Comparison of ENCODE assay signal across 1 cellular context in the genomic region with DNA sequence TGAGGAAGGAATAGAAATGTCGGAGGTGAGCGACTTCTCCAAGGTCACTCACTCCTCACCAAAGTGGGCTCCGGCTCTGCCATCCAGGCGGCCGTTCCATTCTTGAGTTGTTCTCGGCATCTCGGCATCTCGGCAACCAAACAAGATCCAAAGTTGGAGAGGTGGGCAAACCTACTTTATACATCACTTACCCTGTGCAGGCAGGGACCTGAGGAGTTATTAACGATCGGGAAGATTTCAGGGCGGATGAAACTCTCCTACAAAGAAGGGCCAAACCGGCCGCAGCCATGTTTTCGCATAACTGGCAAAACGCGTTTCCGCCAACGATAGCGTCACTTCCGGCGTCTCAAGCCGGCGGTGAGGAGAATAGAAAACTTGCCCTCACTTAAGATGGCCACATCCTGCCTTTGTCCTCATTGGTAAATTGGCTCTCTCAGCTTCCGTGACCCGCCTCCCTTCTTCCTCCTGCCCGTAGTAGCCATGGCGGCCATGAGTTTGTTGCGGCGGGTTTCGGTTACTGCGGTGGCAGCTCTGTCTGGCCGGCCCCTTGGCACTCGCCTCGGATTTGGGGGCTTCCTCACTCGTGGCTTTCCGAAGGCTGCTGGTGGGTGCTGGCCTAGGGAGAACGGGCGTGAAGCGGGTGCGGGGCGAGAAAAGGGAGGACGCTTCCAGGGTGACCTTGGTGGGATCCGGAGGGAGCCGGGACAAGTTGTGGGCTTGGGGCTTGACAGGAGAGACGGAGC.
TF ChIP-seq lines count a peak whose summit lies in the region.

A gene (minus strand): TSS at position 303 of the 743 bp plus-strand sequence. CDS start 14 bp downstream, at position 289.
A gene (plus strand): TSS at position 459 of the 743 bp plus-strand sequence. CDS start 22 bp downstream, at position 481.

TF ChIP-seq in H1, 55 proteins besides CTCF, POLR2A, EP300 and RAD21 (continued from another document):
- TF ChIP-seq KDM4A (IDR thresholded peaks at IDR 0.05; ENCODE audit: low read depth, low read length, severe bottlenecking) (peak; percentile 15), JUN (IDR thresholded peaks at IDR 0.05; ENCODE audit: low read depth, low read length) (no peak), PHF8 (conservative IDR thresholded peaks at IDR 0.05; ENCODE audit: low read depth, low read length) (peak; percentile 95), JUND (IDR thresholded peaks at IDR 0.05; ENCODE audit: low read length) (0 out of 2 replicates have a peak, but pooled peaks have one; percentile 29), HDAC6 (IDR thresholded peaks at IDR 0.05; ENCODE audit: low read depth, low read length) (no peak), BACH1 (IDR thresholded peaks at IDR 0.05; ENCODE audit: low read length) (no peak), RNF2 (IDR thresholded peaks at IDR 0.05; ENCODE audit: borderline replicate concordance, low read depth, low read length, missing control alignments, poor library complexity, severe bottlenecking) (no peak), TBP (IDR thresholded peaks at IDR 0.05; ENCODE audit: low read depth, low read length) (peak; percentile 93), POLR2AphosphoS5 (IDR thresholded peaks at IDR 0.05; ENCODE audit: low read depth, low read length) (peak; percentile 96), CHD1 (IDR thresholded peaks at IDR 0.05; ENCODE audit: low read depth, low read length) (0 out of 2 replicates have a peak, but pooled peaks have one; percentile 21), TAF7 (optimal IDR thresholded peaks at IDR 0.05; ENCODE audit: borderline replicate concordance, low read depth, low read length) (peak; percentile 86), FOSL1 (IDR thresholded peaks at IDR 0.05; ENCODE audit: insufficient read depth, low read depth, low read length) (no peak), HDAC2 (IDR thresholded peaks at IDR 0.05; ENCODE audit: borderline replicate concordance in 1 of 2, low read depth in 2 of 2, low read length in 2 of 2) (peak in 1 of 2 experiments; percentile 81; a peak in 2 of 4 replicates), CHD2 (IDR thresholded peaks at IDR 0.05; ENCODE audit: low read length) (peak; percentile 47; the same call in 1 of the 2 replicates), SUZ12 (IDR thresholded peaks at IDR 0.05; ENCODE audit: low read length) (no peak), KDM5A (IDR thresholded peaks at IDR 0.05; ENCODE audit: low read length) (peak; percentile 97), EGR1 (IDR thresholded peaks at IDR 0.05; ENCODE audit: borderline replicate concordance, low read depth, low read length) (0 out of 2 replicates have a peak, but pooled peaks have one; percentile 6), SP1 (IDR thresholded peaks at IDR 0.05; ENCODE audit: low read depth, low read length) (peak; percentile 60; the same call in 1 of the 2 replicates), TCF12 (IDR thresholded peaks at IDR 0.05; ENCODE audit: low read depth, low read length) (no peak), SAP30 (IDR thresholded peaks at IDR 0.05; ENCODE audit: insufficient read depth, insufficient replicate concordance, low read length) (peak; percentile 93), GTF2F1 (IDR thresholded peaks at IDR 0.05; ENCODE audit: borderline replicate concordance, low read depth, low read length) (peak; percentile 59; the same call in 1 of the 2 replicates), TAF1 (IDR thresholded peaks at IDR 0.05; ENCODE audit: low read depth, low read length) (peak; percentile 99)
- TF ChIP-seq, protein P1, sequence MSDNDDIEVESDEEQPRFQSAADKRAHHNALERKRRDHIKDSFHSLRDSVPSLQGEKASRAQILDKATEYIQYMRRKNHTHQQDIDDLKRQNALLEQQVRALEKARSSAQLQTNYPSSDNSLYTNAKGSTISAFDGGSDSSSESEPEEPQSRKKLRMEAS (IDR thresholded peaks at IDR 0.05): 0 out of 2 replicates have a peak, but pooled peaks have one; percentile 30
- TF ChIP-seq, protein P2, sequence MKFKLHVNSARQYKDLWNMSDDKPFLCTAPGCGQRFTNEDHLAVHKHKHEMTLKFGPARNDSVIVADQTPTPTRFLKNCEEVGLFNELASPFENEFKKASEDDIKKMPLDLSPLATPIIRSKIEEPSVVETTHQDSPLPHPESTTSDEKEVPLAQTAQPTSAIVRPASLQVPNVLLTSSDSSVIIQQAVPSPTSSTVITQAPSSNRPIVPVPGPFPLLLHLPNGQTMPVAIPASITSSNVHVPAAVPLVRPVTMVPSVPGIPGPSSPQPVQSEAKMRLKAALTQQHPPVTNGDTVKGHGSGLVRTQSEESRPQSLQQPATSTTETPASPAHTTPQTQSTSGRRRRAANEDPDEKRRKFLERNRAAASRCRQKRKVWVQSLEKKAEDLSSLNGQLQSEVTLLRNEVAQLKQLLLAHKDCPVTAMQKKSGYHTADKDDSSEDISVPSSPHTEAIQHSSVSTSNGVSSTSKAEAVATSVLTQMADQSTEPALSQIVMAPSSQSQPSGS (IDR thresholded peaks at IDR 0.05; ENCODE audit: low read length): peak; percentile 61
